8 cellular contexts compared by ENCODE assay signal in genomic region chr17:27379863-27380533, GRCh38.
DNase-seq lines count a peak whose midpoint lies in the region; ATAC-seq and TF ChIP-seq lines count a peak whose summit lies in the region.

No MANE protein-coding gene starts in this region.

- H3K27me3 ChIP-seq in neuron (ENCODE audit: insufficient read depth, low read length): no peaks in the 10 kb centered on the region

- H2AFZ ChIP-seq in neuron (ENCODE audit: low read depth, low read length): peak overlapping the region; percentile 87

- ATAC-seq in GM21737 (IDR thresholded peaks at IDR 0.05; ENCODE audit: unreplicated experiment) (no peak), HG03175 (IDR thresholded peaks at IDR 0.05; ENCODE audit: unreplicated experiment) (no peak)

- H3K4me1 ChIP-seq in neuron (ENCODE audit: insufficient read depth, low read length): peaks cover 11% of the 10 kb centered on the region

- DNase-seq in AG08396 (ENCODE audit: low spot score) (peak; percentile 79), NCI-H748 (lab: John Stamatoyannopoulos, UW; ENCODE audit: unreplicated experiment) (peak; percentile 62), epithelial cell of proximal tubule (ENCODE audit: low read depth) (no peak), activated T-cell treated with anti-CD3 and anti-CD28 coated beads for 4 hours (no peak), NCI-H2081 (lab: John Stamatoyannopoulos, UW) (no peak)

- H3K9me3 ChIP-seq in neuron (ENCODE audit: low read length): no peaks in the 10 kb centered on the region

- H3K36me3 ChIP-seq in neuron (ENCODE audit: insufficient read depth, low read length): no peaks in the 10 kb centered on the region

- H3K4me3 ChIP-seq in epithelial cell of proximal tubule (ENCODE audit: low read depth, low read length) (peak overlapping the region; percentile 33), neuron (ENCODE audit: low read length) (no peak overlapping the region)

- TF ChIP-seq CTCF in epithelial cell of proximal tubule (conservative IDR thresholded peaks at IDR 0.05; ENCODE audit: low read depth, low read length): no peak

Comparison
In these comparisons a context has a peak if more than half of its experiments do, and no peak if none do; other contexts are left out.
1. DNase-seq: peak in AG08396 (single experiment) and NCI-H748 (single experiment); none in epithelial cell of proximal tubule (single experiment), activated T-cell treated with anti-CD3 and anti-CD28 coated beads for 4 hours (single experiment) and NCI-H2081 (0 of 2).